ENCODE assay signal across 8 cellular contexts in the genomic region with DNA sequence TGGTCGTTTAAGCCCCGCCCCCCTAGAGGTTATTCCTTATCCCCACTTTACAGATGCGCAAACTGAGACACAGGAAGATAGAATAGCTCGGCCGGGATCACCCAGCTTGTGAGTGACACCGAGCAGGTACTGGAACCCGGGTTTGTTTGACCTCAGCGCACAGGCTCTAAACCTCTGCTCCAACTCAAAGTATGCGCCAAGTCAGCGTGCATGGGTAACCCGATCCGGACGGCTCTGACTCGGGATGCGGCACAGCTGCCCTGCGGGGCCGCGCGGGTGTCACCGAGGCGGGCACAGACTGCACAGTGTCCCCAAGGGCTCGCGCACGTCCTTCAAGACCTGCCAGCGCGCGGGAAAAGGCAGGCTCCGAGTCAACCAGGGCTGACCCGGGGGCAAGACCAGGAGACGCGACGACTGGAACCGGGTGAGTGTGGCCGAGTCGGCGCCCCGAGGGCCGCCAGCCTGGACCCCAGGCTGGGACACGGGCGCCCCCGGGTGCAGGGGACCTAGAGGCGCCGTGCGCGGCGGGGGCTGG.
DNase-seq lines count a peak whose midpoint lies in the region; ATAC-seq, FAIRE-seq and TF ChIP-seq lines count a peak whose summit lies in the region.

No MANE protein-coding gene starts in this region.

- ATAC-seq in GM12878 = no peak; the same call in 2 of the 3 replicates
- no peak for ATAC-seq in natural killer cell

- no peaks in the 10 kb centered on the region for H3K36me3 ChIP-seq in GM12878 (ENCODE audit: control insufficient read depth in 2 of 2, insufficient read depth in 2 of 2, low read length in 1 of 2)
- H3K36me3 ChIP-seq in HAP-1 (replicated peaks) = no peaks in the 10 kb centered on the region
- H3K36me3 ChIP-seq in thyroid gland = no peaks in the 10 kb centered on the region

- peaks cover 21 to 24% of the 10 kb centered on the region in 2 donors for H3K4me1 Mint-ChIP-seq in natural killer cell

- H3K9ac ChIP-seq in GM12878 (ENCODE audit: control insufficient read depth, insufficient read depth, low read length) = no peak overlapping the region

- SMC1A ChIA-PET in GM12878 (lab: Charles Lee; ENCODE audit: uncharacterized antibody, unreplicated experiment) = interaction anchor here (1.4 to 1.8 kb wide), 2 partner anchors 49 to 231 kb away, joined by 4 to 6 read pairs; no protein-coding TSS in a partner anchor

- TF ChIP-seq POLR2A in GM12878 (IDR thresholded peaks at IDR 0.05; ENCODE audit: low read depth, low read length) (no peak), thyroid gland (IDR thresholded peaks at IDR 0.05) (no peak)

- CTCF ChIA-PET in GM12878 (lab: Yijun Ruan, JAX) = interaction anchor here (1.0 to 2.1 kb wide), 5 partner anchors 8 to 359 kb away, joined by 3 to 5 read pairs (median 5); no protein-coding TSS in a partner anchor

- no peaks in the 10 kb centered on the region for H4K20me1 ChIP-seq in GM12878 (ENCODE audit: control insufficient read depth, insufficient read depth)

- peak; percentile 73 for DNase-seq in COLO668 (lab: John Stamatoyannopoulos, UW; ENCODE audit: unreplicated experiment)
- DNase-seq in NCI-H345 treated with DMSO at 0.1 percent for 48 hours (lab: John Stamatoyannopoulos, UW; ENCODE audit: unreplicated experiment) = peak; percentile 16
- no peak for DNase-seq in GM12878 (ENCODE audit: low read depth, low spot score)
- peak; percentile 16 for DNase-seq in natural killer cell
- no peak for DNase-seq in HAP-1 (ENCODE audit: low spot score in 2 of 2)
- DNase-seq in AG20443 (ENCODE audit: low spot score) = no peak
- no peak for DNase-seq in thyroid gland
- no peak for DNase-seq in SW480 (ENCODE audit: low spot score)

- H3K27ac ChIP-seq in GM12878 (ENCODE audit: control insufficient read depth, insufficient read depth) (no peak overlapping the region), thyroid gland (no peak overlapping the region)

- no peaks in the 10 kb centered on the region for H3K9me3 ChIP-seq in GM12878 (replicated peaks; ENCODE audit: control insufficient read depth, insufficient read depth, low read length)
- H3K9me3 ChIP-seq in HAP-1 = no peaks in the 10 kb centered on the region
- H3K9me3 ChIP-seq in thyroid gland = no peaks in the 10 kb centered on the region

- H3K4me3 Mint-ChIP-seq in natural killer cell = peak overlapping the region; percentile 80

- H3K27me3 ChIP-seq in GM12878 (replicated peaks in 1 of 2; ENCODE audit: control insufficient read depth in 2 of 2, insufficient read depth in 2 of 2, low read length in 1 of 2) (peaks cover 0 to 5% of the 10 kb centered on the region in 2 experiments; a peak in 1 of 4 replicates), HAP-1 (ENCODE audit: low read depth) (no peaks in the 10 kb centered on the region), thyroid gland (peaks cover 7% of the 10 kb centered on the region)

- H3K4me1 ChIP-seq in GM12878 (ENCODE audit: control insufficient read depth, insufficient read depth, low read length) (peaks cover 14% of the 10 kb centered on the region), HAP-1 (peaks cover 3% of the 10 kb centered on the region; the same call in 1 of the 2 replicates), thyroid gland (peaks cover 0 to 24% of the 10 kb centered on the region in 2 donors)

- H3K27me3 Mint-ChIP-seq in natural killer cell (ENCODE audit: low read depth in 2 of 2) = peaks cover 17 to 21% of the 10 kb centered on the region in 2 donors

- no peak overlapping the region for H2AFZ ChIP-seq in GM12878 (ENCODE audit: control insufficient read depth, low read depth, low read length)

- H3K4me3 ChIP-seq in GM12878 (no peak overlapping the region), HAP-1 (no peak overlapping the region), thyroid gland (replicated peaks in 1 of 3) (peak overlapping the region in 1 of 3 donors; percentile 28)

- TF ChIP-seq EP300 in GM12878 (IDR thresholded peaks at IDR 0.05; ENCODE audit: borderline replicate concordance in 1 of 2, control insufficient read depth in 1 of 2, low read depth in 2 of 2, low read length in 2 of 2) = no peak

- WGBS in GM12878 (ENCODE audit: insufficient coverage, insufficient replicate concordance, low lambda C conversion rate, missing lambda C conversion rate) = 11% methylated on average over 37 of the region's 46 CpGs
- WGBS in thyroid gland, 2 donors = 11 to 32% methylated on average over 11 to 29 of the region's 46 CpGs

- in situ Hi-C loops in GM12878 (cut with MboI) = no loop called here
- in situ Hi-C loops in HAP-1 (cut with MboI; ENCODE audit: low sequenced_read_pairs) = no loop called here

- TF ChIP-seq CTCF in GM12878 (IDR thresholded peaks at IDR 0.05 in 2 of 3, conservative IDR thresholded peaks at IDR 0.05 in 1 of 3; ENCODE audit: control insufficient read depth in 2 of 3, extremely low read depth in 1 of 3, insufficient read depth in 1 of 3, low read depth in 3 of 3, low read length in 3 of 3) (no peak; a peak in 1 of 6 replicates), natural killer cell (IDR thresholded peaks at IDR 0.05) (no peak), thyroid gland (IDR thresholded peaks at IDR 0.05) (no peak)

- H3K36me3 Mint-ChIP-seq in natural killer cell = no peaks in the 10 kb centered on the region

- RAD21 ChIA-PET in GM12878 (lab: Charles Lee; ENCODE audit: unreplicated experiment) = interaction anchor here (1.0 kb wide), 1 partner anchor 206 kb away, joined by 3 read pairs; no protein-coding TSS in a partner anchor

- POLR2A ChIA-PET in GM12878 (lab: Charles Lee) = interaction anchor here (0.5 kb wide), 1 partner anchor 729 kb away, joined by 3 read pairs; no protein-coding TSS in a partner anchor

- no peak for FAIRE-seq in GM12878 (lab: Jason Lieb, UNC)

- intact Hi-C loops in GM12878 (cut with micrococcal nuclease; ENCODE audit: unreplicated experiment) = no loop called here
- intact Hi-C loops in natural killer cell (cut with micrococcal nuclease) = no loop called here
- intact Hi-C loops in thyroid gland (cut with DNase I) = no loop called here

- no peak overlapping the region for H3K27ac Mint-ChIP-seq in natural killer cell

- no TSS peak for BruUV-seq in GM12878 (replicated peaks; lab: Mats Ljungman, UMichigan)

- H3K9me3 Mint-ChIP-seq in natural killer cell = no peaks in the 10 kb centered on the region

- TF ChIP-seq RAD21 in GM12878 (IDR thresholded peaks at IDR 0.05; ENCODE audit: insufficient read depth, low read depth, low read length) = no peak

- H3K79me2 ChIP-seq in GM12878 (ENCODE audit: control insufficient read depth, insufficient read depth, low read length) = no peaks in the 10 kb centered on the region

- H3K4me2 ChIP-seq in GM12878 (ENCODE audit: control insufficient read depth, insufficient read depth) = 0 out of 2 replicates have a peak overlapping the region, but pooled peaks have one; percentile 3

TF ChIP-seq in GM12878, 131 proteins besides CTCF, POLR2A, EP300 and RAD21:
- no peak for TF ChIP-seq RFX5 (IDR thresholded peaks at IDR 0.05; ENCODE audit: low read depth, low read length)
- no peak for TF ChIP-seq CHD1 (IDR thresholded peaks at IDR 0.05; ENCODE audit: low read depth, low read length)
- TF ChIP-seq SIN3A (IDR thresholded peaks at IDR 0.05; ENCODE audit: low read depth, low read length) = 0 out of 2 replicates have a peak, but pooled peaks have one; percentile 4
- TF ChIP-seq NR2F1 (conservative IDR thresholded peaks at IDR 0.05) = 0 out of 2 replicates have a peak, but pooled peaks have one; percentile 12
- peak in 1 of 2 experiments; percentile 21; a peak in 1 of 4 replicates for TF ChIP-seq BHLHE40 (IDR thresholded peaks at IDR 0.05; ENCODE audit: borderline replicate concordance in 1 of 2, low read depth in 2 of 2, low read length in 1 of 2)
TF ChIP-seq in GM12878: peak in this region for 3.

Comparison
In these comparisons a context has a peak if more than half of its experiments do, and no peak if none do; other contexts are left out.
1. DNase-seq: peak in COLO668 (single experiment), NCI-H345 treated with DMSO at 0.1 percent for 48 hours (single experiment) and natural killer cell (single experiment); none in GM12878 (single experiment), HAP-1 (0 of 2), AG20443 (single experiment), thyroid gland (0 of 2) and SW480 (single experiment).